Comparison of ENCODE assay signal across 1 cellular context in the genomic region with DNA sequence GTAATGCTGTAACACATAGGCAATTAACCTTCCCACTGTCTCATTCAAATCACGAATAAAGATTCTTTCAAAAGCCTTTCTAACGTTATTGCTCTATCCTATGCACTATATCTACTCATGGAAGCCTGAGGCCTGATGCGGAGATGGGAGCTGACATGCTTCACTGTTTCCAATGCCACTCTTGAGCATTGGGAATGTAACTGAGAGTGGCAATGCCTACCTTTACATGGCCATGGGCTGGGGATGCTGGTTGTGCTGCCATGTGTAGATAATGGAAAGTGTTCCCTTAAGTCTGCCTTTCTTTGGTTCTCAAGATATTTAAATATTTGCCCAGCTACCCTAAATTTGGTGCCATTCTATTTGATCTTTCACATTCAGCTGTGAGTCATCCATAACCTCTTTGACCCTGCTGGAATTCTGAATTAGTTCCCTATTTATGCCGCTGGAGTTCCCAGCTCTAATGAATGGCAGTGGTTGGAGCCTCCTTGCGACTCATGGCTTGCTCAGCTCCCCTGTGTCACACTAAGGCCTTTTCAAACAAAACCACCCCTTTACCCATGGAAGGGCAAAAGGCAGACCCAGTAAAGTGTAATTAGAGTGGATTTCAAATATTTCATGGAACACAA.
TF ChIP-seq lines count a peak whose summit lies in the region.

No MANE protein-coding gene starts in this region.

TF ChIP-seq in endothelial cell of umbilical vein, 7 proteins besides CTCF, POLR2A, EP300 and RAD21:
- no peak for TF ChIP-seq MYC (IDR thresholded peaks at IDR 0.05; ENCODE audit: low read depth, low read length)
- peak; percentile 91 for TF ChIP-seq FOS (IDR thresholded peaks at IDR 0.05; ENCODE audit: borderline replicate concordance, insufficient read depth, low read length)
